Comparison of ENCODE assay signal across 12 cellular contexts in genomic region chr1:229004227-229004833, GRCh38.
"Had no signal": no experiment of that assay in that cellular context is flagged by ENCODE, and none has a peak within 500 bp of the region (broad histone marks: within the 10 kb centered on the region; RNA-seq: fewer than 3 reads in every experiment).

No MANE protein-coding gene starts in this region.

- ATAC-seq: activated naive CD8-positive, alpha-beta T cell treated with anti-CD3 and anti-CD28 coated beads, Interleukin-2, amount 50 U/mL, for 24 hours; esophagus mucosa; left colon; naive thymus-derived CD8-positive, alpha-beta T cell; stimulated activated naive B cell treated with anti-CD40 and anti-IgM and Interleukin-4, amounts not matched to agents 10 μg/mL and 1 μg/mL and 100 μg/mL, for 72 hours; WTC11 had no signal

- H3K4me3 ChIP-seq: lung had no signal

- DNase-seq: activated CD4-positive, alpha-beta T cell treated with anti-CD3 and anti-CD28 coated beads, Interleukin-2, amount 10 ng/mL, durations not matched to agents 24 days and 14 days; activated naive CD4-positive, alpha-beta T cell treated with Interleukin-2 at 50 U/mL for 16 hours; activated naive CD8-positive, alpha-beta T cell treated with anti-CD3 and anti-CD28 coated beads, Interleukin-2, amount 50 U/mL, for 24 hours; immature natural killer cell; stimulated activated CD4-positive, alpha-beta T cell treated with anti-CD3 and anti-CD28 coated beads, Interleukin-1b, Interleukin-23, amount 100 ng/mL, for 48 hours; stimulated activated naive B cell treated with anti-CD40 and anti-IgM and Interleukin-4, amounts not matched to agents 10 μg/mL and 1 μg/mL and 100 μg/mL, for 72 hours; T-helper 9 cell had no signal
